In genomic region chr16:87457051-87457611, GRCh38 we compare ENCODE assay signal across 11 cellular contexts. TPM values are rescaled to one million over a fixed set of nuclear protein-coding genes. Genes with fewer than 3 reads are reported as not detected.
DNase-seq lines count a peak whose midpoint lies in the region; ATAC-seq, FAIRE-seq and TF ChIP-seq lines count a peak whose summit lies in the region.
"Had no signal": no experiment of that assay in that cellular context is flagged by ENCODE, and none has a peak within 500 bp of the region (broad histone marks: within the 10 kb centered on the region; RNA-seq: fewer than 3 reads in every experiment).

No MANE protein-coding gene starts in this region.

- H3K36me3 ChIP-seq in tibial artery, result peaks cover 21 to 55% (median 46%) of the 10 kb centered on the region in 3 donors

- TF ChIP-seq CTCF in tibial artery (IDR thresholded peaks at IDR 0.05), result no peak

- intact Hi-C loops in left colon (cut with DNase I, micrococcal nuclease), result no loop called here
- intact Hi-C loops in tibial artery (cut with DNase I; ENCODE audit: low total_unique reads), result no loop called here

- H3K4me1 ChIP-seq in tibial artery, result peaks cover 0 to 33% (median 12%) of the 10 kb centered on the region in 4 donors

- no peaks in the 10 kb centered on the region for H3K9me3 ChIP-seq in tibial artery
- H3K9me3 ChIP-seq: heart right ventricle, neutrophil had no signal

- H3K9me3 Mint-ChIP-seq in activated T-cell treated with anti-CD3 and anti-CD28 coated beads, Interleukin-2, amount 50 U/mL, for 4 hours, result no peaks in the 10 kb centered on the region

- no peak for FAIRE-seq in HTR-8/SVneo (lab: Jason Lieb, UNC)

- H3K27ac ChIP-seq in tibial artery (peak overlapping the region; percentile 1 to 30), substantia nigra (ENCODE audit: low read depth, low read length, poor library complexity, severe bottlenecking) (no peak overlapping the region)
- H3K27ac ChIP-seq: neutrophil had no signal

- H3K36me3 Mint-ChIP-seq in activated T-cell treated with anti-CD3 and anti-CD28 coated beads, Interleukin-2, amount 50 U/mL, for 4 hours (ENCODE audit: insufficient read depth), result peaks cover 25% of the 10 kb centered on the region

- DNase-seq in activated T-cell treated with anti-CD3 and anti-CD28 coated beads, Interleukin-2, amount 50 U/mL, for 4 hours, result no peak
- no peak for DNase-seq in activated T-cell treated with anti-CD3 and anti-CD28 coated beads for 4 hours
- peak; percentile 39 for DNase-seq in astrocyte of the hippocampus (ENCODE audit: low read depth, low spot score)
- peak in 1 of 2 donors; percentile 51 for DNase-seq in left colon
- DNase-seq in tibial artery, result no peak
- DNase-seq in substantia nigra (lab: John Stamatoyannopoulos, UW), result no peak
- no peak for DNase-seq in HT-29 (ENCODE audit: low spot score)
- no peak for DNase-seq in HTR-8/SVneo (ENCODE audit: insufficient read length, low spot score)
- DNase-seq: aorta, heart right ventricle had no signal

- peaks cover 26% of the 10 kb centered on the region for H3K4me1 Mint-ChIP-seq in activated T-cell treated with anti-CD3 and anti-CD28 coated beads, Interleukin-2, amount 50 U/mL, for 4 hours (ENCODE audit: low read depth)

- H3K4me3 ChIP-seq in tibial artery, result no peak overlapping the region
- H3K4me3 ChIP-seq: heart right ventricle had no signal

- peak overlapping the region; percentile 16 for H3K4me3 Mint-ChIP-seq in activated T-cell treated with anti-CD3 and anti-CD28 coated beads, Interleukin-2, amount 50 U/mL, for 4 hours

- no peaks in the 10 kb centered on the region for H3K27me3 ChIP-seq in tibial artery
- H3K27me3 ChIP-seq: heart right ventricle, neutrophil had no signal

- no peaks in the 10 kb centered on the region for H3K27me3 Mint-ChIP-seq in activated T-cell treated with anti-CD3 and anti-CD28 coated beads, Interleukin-2, amount 50 U/mL, for 4 hours (ENCODE audit: low read depth)

- ATAC-seq in activated T-cell treated with anti-CD3 and anti-CD28 coated beads, Interleukin-2, amount 50 U/mL, for 4 hours, result peak; percentile 56 to 64
- peak; percentile 38 for ATAC-seq in left colon

RNA-seq across cellular contexts. Expression of gene ZCCHC14, which starts 35.7 kb away (rescaled TPM):
- total RNA-seq in activated T-cell treated with anti-CD3 and anti-CD28 coated beads, Interleukin-2, amount 50 U/mL, for 4 hours, result 10 to 100 TPM; 14.7 to 18.0 (median 15.9) TPM
- total RNA-seq in left colon, result 10 to 100 TPM; 30.3 to 30.7 TPM
- 8.6 and 13.8 TPM in 2 replicates for total RNA-seq in HT-29 (2014; rRNA removed; shearing (Covaris generic))
